In the genomic region with DNA sequence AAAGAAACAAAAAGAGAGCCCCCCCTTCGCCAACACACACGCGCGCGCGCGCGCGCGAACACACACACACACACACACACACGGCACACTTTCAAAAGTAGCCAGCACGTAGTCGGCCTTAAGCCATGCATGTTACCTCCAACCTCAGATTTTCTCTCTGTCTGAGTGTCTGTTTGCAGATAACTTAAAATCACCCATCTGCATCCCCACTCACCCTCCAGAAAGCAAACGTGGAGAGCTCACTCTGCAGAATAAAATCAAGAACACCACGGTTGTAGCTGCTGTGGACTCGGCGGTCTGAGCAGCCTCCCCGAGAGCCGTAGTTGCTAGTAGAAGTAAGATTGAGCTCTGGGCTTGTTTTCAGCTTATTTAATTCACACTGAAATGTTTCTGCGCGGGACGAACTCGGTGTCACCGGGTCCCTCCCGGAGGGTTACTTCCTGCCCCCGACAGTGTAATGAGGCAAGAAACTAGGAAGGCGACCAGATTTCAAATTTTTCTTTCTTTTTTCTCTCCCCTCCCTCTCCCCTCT, we compare ENCODE assay signal across 10 cellular contexts. TPM values are rescaled to one million over a fixed set of nuclear protein-coding genes. Genes with fewer than 3 reads are reported as not detected.
DNase-seq lines count a peak whose midpoint lies in the region; ATAC-seq and TF ChIP-seq lines count a peak whose summit lies in the region.
"Had no signal": no experiment of that assay in that cellular context is flagged by ENCODE, and none has a peak within 500 bp of the region (broad histone marks: within the 10 kb centered on the region; RNA-seq: fewer than 3 reads in every experiment).

No MANE protein-coding gene starts in this region.

- H3K9me3 ChIP-seq in neural cell (ENCODE audit: low read length), result no peaks in the 10 kb centered on the region

- H3K4me3 ChIP-seq in neural cell (ENCODE audit: low read length), result peak overlapping the region; percentile 86

- no peak for ATAC-seq in stimulated activated naive CD8-positive, alpha-beta T cell treated with anti-CD3 and anti-CD28 coated beads, Interleukin-15, Interleukin-2, amounts not matched to agents 100 U/mL and 50 U/mL, for 24 hours
- ATAC-seq in left colon (no peak), HG03439 (IDR thresholded peaks at IDR 0.05; ENCODE audit: unreplicated experiment) (no peak), GM21576 (IDR thresholded peaks at IDR 0.05; ENCODE audit: unreplicated experiment) (no peak), HG02852 (IDR thresholded peaks at IDR 0.05; ENCODE audit: unreplicated experiment) (no peak)

- no peak overlapping the region for H2AFZ ChIP-seq in neural cell (ENCODE audit: low read depth, low read length)

- no peak overlapping the region for H3K27ac Mint-ChIP-seq in stimulated activated naive CD8-positive, alpha-beta T cell treated with anti-CD3 and anti-CD28 coated beads, Interleukin-15, Interleukin-2, amounts not matched to agents 100 ng/mL and 50 ng/mL, for 24 hours
- H3K27ac Mint-ChIP-seq: CD4-positive, CD25-positive, alpha-beta regulatory T cell had no signal

- TF ChIP-seq RAD21 in neural cell (conservative IDR thresholded peaks at IDR 0.05), result no peak

- TF ChIP-seq CTCF in neural cell (IDR thresholded peaks at IDR 0.05; ENCODE audit: poor library complexity, severe bottlenecking), result no peak

- no peak for DNase-seq in stimulated activated naive CD8-positive, alpha-beta T cell treated with anti-CD3 and anti-CD28 coated beads, Interleukin-15, Interleukin-2, amounts not matched to agents 100 U/mL and 50 U/mL, for 24 hours
- DNase-seq in fibroblast of gingiva (ENCODE audit: low read depth), result peak; percentile 6
- DNase-seq in left colon, result no peak
- DNase-seq: CD4-positive, CD25-positive, alpha-beta regulatory T cell had no signal

- no peaks in the 10 kb centered on the region for H4K20me1 ChIP-seq in neural cell (ENCODE audit: insufficient read depth)

- H3K9me3 Mint-ChIP-seq in stimulated activated naive CD8-positive, alpha-beta T cell treated with anti-CD3 and anti-CD28 coated beads, Interleukin-15, Interleukin-2, amounts not matched to agents 100 ng/mL and 50 ng/mL, for 24 hours, result no peaks in the 10 kb centered on the region

- TF ChIP-seq EP300 in neural cell (conservative IDR thresholded peaks at IDR 0.05; ENCODE audit: poor library complexity, severe bottlenecking), result no peak

- peaks cover 3% of the 10 kb centered on the region for H3F3A ChIP-seq in neural cell (ENCODE audit: insufficient read depth, low read length, poor library complexity, severe bottlenecking)

- H3K27me3 Mint-ChIP-seq in stimulated activated naive CD8-positive, alpha-beta T cell treated with anti-CD3 and anti-CD28 coated beads, Interleukin-15, Interleukin-2, amounts not matched to agents 100 ng/mL and 50 ng/mL, for 24 hours, result peaks cover 82% of the 10 kb centered on the region

- no peaks in the 10 kb centered on the region for H3K36me3 Mint-ChIP-seq in stimulated activated naive CD8-positive, alpha-beta T cell treated with anti-CD3 and anti-CD28 coated beads, Interleukin-15, Interleukin-2, amounts not matched to agents 100 ng/mL and 50 ng/mL, for 24 hours (ENCODE audit: low read depth)
- H3K36me3 Mint-ChIP-seq: CD4-positive, CD25-positive, alpha-beta regulatory T cell had no signal

- H3K79me2 ChIP-seq in neural cell (replicated peaks; ENCODE audit: insufficient read depth, low read length), result peaks cover 97% of the 10 kb centered on the region

- H3K27ac ChIP-seq in neural cell (ENCODE audit: low read length), result no peak overlapping the region

- intact Hi-C loops in left colon (cut with DNase I, micrococcal nuclease), result loop anchor here in 1 of 2 donors (5.0 to 10.0 kb wide), 2 partner anchors 257 to 775 kb away; no protein-coding TSS in a partner anchor

- H3K9me2 ChIP-seq in neural cell (ENCODE audit: insufficient read depth, low read length), result no peaks in the 10 kb centered on the region

- peak overlapping the region; percentile 66 for H3K4me3 Mint-ChIP-seq in stimulated activated naive CD8-positive, alpha-beta T cell treated with anti-CD3 and anti-CD28 coated beads, Interleukin-15, Interleukin-2, amounts not matched to agents 100 ng/mL and 50 ng/mL, for 24 hours

- H3K9ac ChIP-seq in neural cell (ENCODE audit: low read length), result peak overlapping the region; percentile 96

- H3K4me2 ChIP-seq in neural cell (ENCODE audit: low read length), result peak overlapping the region; percentile 96

- H3K4me1 Mint-ChIP-seq in stimulated activated naive CD8-positive, alpha-beta T cell treated with anti-CD3 and anti-CD28 coated beads, Interleukin-15, Interleukin-2, amounts not matched to agents 100 ng/mL and 50 ng/mL, for 24 hours (ENCODE audit: low read depth), result peaks cover 13% of the 10 kb centered on the region

- H3K27me3 ChIP-seq in neural cell (ENCODE audit: insufficient read depth, low read depth, low read length), result peaks cover 17% of the 10 kb centered on the region

- no peaks in the 10 kb centered on the region for H3K36me3 ChIP-seq in neural cell (ENCODE audit: insufficient read depth, low read length)

TF ChIP-seq in neural cell, 6 proteins besides CTCF, POLR2A, EP300 and RAD21:
- no peak for TF ChIP-seq MXI1 (conservative IDR thresholded peaks at IDR 0.05; ENCODE audit: poor library complexity, severe bottlenecking)
- TF ChIP-seq SMC3 (conservative IDR thresholded peaks at IDR 0.05; ENCODE audit: poor library complexity), result no peak
- no peak for TF ChIP-seq TAF1 (IDR thresholded peaks at IDR 0.05; ENCODE audit: low read depth)
- TF ChIP-seq EZH2 (IDR thresholded peaks at IDR 0.05; ENCODE audit: borderline replicate concordance, insufficient read depth, low read length, poor library complexity, severe bottlenecking), result no peak
- no peak for TF ChIP-seq POLR2AphosphoS5 (IDR thresholded peaks at IDR 0.05)
- no peak for TF ChIP-seq REST (IDR thresholded peaks at IDR 0.05; ENCODE audit: borderline replicate concordance)
TF ChIP-seq in neural cell: peak in this region for 0.

RNA-seq across cellular contexts. Expression of gene MEIS1, which starts 5.2 kb away (rescaled TPM):
- polyA plus RNA-seq in neural cell, result 40.5 and 46.5 TPM in 2 replicates
- polyA minus RNA-seq in neural cell, result 87.2 and 89.4 TPM in 2 replicates
- 10 to 100 TPM in 1 of 2 donors, 1 to 10 TPM in 1; 10.0 to 38.9 TPM for total RNA-seq in left colon
- total RNA-seq: activated CD8-positive, alpha-beta memory T cell treated with anti-CD3 and anti-CD28 coated beads for 36 hours had no signal
- polyA plus RNA-seq: CD4-positive, CD25-positive, alpha-beta regulatory T cell had no signal
